1 cellular context compared by ENCODE assay signal in the genomic region with DNA sequence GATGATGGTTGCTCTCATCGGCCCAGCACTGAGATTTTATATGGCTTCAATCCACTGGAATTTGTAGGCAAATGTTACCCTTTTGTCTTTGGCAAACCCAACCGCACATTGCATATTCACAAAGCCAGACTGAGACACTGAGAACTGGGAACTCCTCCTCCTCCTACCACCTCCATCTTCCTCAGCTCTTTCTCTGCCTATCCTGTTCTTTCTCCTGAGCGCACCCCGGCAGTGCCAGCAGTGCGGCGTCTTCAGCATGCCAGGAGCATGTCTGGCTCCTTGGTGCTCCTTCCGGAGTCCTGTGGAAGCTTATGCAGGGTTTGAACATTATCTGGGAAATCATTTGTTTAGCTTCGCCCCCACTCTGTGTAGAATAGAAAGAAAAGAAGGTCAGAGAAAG.
TF ChIP-seq lines count a peak whose summit lies in the region.

No MANE protein-coding gene starts in this region.

TF ChIP-seq in IMR-90, 13 proteins besides CTCF, POLR2A, EP300 and RAD21 (continued from another document):
- TF ChIP-seq CHD1 (IDR thresholded peaks at IDR 0.05; ENCODE audit: low read depth, low read length) (no peak), NFE2L2 (IDR thresholded peaks at IDR 0.05; ENCODE audit: low read depth, low read length) (no peak)
- TF ChIP-seq, protein P1, sequence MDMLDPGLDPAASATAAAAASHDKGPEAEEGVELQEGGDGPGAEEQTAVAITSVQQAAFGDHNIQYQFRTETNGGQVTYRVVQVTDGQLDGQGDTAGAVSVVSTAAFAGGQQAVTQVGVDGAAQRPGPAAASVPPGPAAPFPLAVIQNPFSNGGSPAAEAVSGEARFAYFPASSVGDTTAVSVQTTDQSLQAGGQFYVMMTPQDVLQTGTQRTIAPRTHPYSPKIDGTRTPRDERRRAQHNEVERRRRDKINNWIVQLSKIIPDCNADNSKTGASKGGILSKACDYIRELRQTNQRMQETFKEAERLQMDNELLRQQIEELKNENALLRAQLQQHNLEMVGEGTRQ (IDR thresholded peaks at IDR 0.05; ENCODE audit: low read depth, low read length), result no peak
TF ChIP-seq in IMR-90: peak in this region for 0.
